In the genomic region with DNA sequence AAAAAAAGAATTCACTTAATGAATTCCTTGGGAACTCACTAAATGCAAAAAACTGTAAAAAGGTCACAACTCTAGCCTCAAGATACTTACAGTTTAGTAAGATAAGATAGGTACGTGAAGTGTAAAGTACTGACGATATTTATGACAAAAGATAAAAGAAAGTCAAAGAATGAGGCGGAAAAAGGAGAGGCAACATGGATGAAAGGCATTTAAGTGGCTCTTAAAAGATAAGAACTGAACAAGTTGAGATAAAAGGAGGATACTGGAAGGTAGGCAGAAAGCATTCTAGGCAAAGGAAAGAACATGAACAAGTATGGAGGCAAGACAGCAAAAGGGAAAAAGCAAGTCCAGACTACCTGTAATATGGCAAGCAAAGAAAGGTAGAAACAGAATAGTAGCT, we compare ENCODE assay signal across 16 cellular contexts. TPM values are rescaled to one million over a fixed set of nuclear protein-coding genes. Genes with fewer than 3 reads are reported as not detected.
DNase-seq lines count a peak whose midpoint lies in the region; ATAC-seq and TF ChIP-seq lines count a peak whose summit lies in the region.
"Had no signal": no experiment of that assay in that cellular context is flagged by ENCODE, and none has a peak within 500 bp of the region (broad histone marks: within the 10 kb centered on the region; RNA-seq: fewer than 3 reads in every experiment).

No MANE protein-coding gene starts in this region.

- H3K27ac ChIP-seq in left lung, result no peak overlapping the region
- H3K27ac ChIP-seq in suprapubic skin, result peak overlapping the region; percentile 40
- no peak overlapping the region for H3K27ac ChIP-seq in neuronal stem cell (replicated peaks; ENCODE audit: low read length)
- H3K27ac ChIP-seq: BLaER1 had no signal

- no peak overlapping the region for H2BK120ac ChIP-seq in neuronal stem cell (ENCODE audit: low read depth, low read length)

- H3K4me2 ChIP-seq in neuronal stem cell (ENCODE audit: insufficient read depth, low read length, poor library complexity, severe bottlenecking), result no peak overlapping the region
- H3K4me2 ChIP-seq: BLaER1 had no signal

- H2BK5ac ChIP-seq in neuronal stem cell (ENCODE audit: low read length), result no peak overlapping the region

- H3K18ac ChIP-seq in neuronal stem cell (ENCODE audit: low read length), result no peak overlapping the region

- no peak overlapping the region for H4K91ac ChIP-seq in neuronal stem cell (ENCODE audit: low read depth, low read length, poor library complexity)

- H2BK12ac ChIP-seq in neuronal stem cell (ENCODE audit: low read length), result no peak overlapping the region

- no peak overlapping the region for H2AFZ ChIP-seq in neuronal stem cell (ENCODE audit: low read length)

- no peak overlapping the region for H2BK15ac ChIP-seq in neuronal stem cell (ENCODE audit: low read length)

- peak overlapping the region; percentile 77 for H3K27ac Mint-ChIP-seq in Caco-2 (ENCODE audit: unreplicated experiment)
- peak overlapping the region; percentile 24 for H3K27ac Mint-ChIP-seq in activated T-helper 17 cell treated with anti-CD3 and anti-CD28 coated beads, Interleukin-2, amount 50 U/mL, for 72 hours
- H3K27ac Mint-ChIP-seq: CD4-positive, alpha-beta memory T cell had no signal

- H3K27me3 ChIP-seq in Caco-2 (replicated peaks; ENCODE audit: control insufficient read depth, insufficient read depth, low read length) (no peaks in the 10 kb centered on the region), left lung (no peaks in the 10 kb centered on the region), suprapubic skin (no peaks in the 10 kb centered on the region), neuronal stem cell (ENCODE audit: control insufficient read depth in 3 of 3, insufficient read depth in 3 of 3, low read depth in 1 of 3, low read length in 3 of 3) (no peaks in the 10 kb centered on the region)
- H3K27me3 ChIP-seq: BLaER1 had no signal

- CTCF ChIA-PET in Caco-2 (lab: Charles Lee), result no interaction called here

- H3K14ac ChIP-seq in neuronal stem cell (ENCODE audit: low read length), result no peak overlapping the region

- BruUV-seq in Caco-2 (replicated peaks; lab: Mats Ljungman, UMichigan), result no TSS peak

- H3K79me1 ChIP-seq in neuronal stem cell (ENCODE audit: low read depth, low read length), result peaks cover 2% of the 10 kb centered on the region

- peaks cover 8% of the 10 kb centered on the region for H3K4me1 Mint-ChIP-seq in Caco-2 (ENCODE audit: low read depth, unreplicated experiment)
- H3K4me1 Mint-ChIP-seq in activated T-helper 17 cell treated with anti-CD3 and anti-CD28 coated beads, Interleukin-2, amount 50 U/mL, for 72 hours, result peaks cover 20% of the 10 kb centered on the region

- DNase-seq in Caco-2 (peak in 1 of 2 experiments; percentile 21), left lung (no peak), suprapubic skin (ENCODE audit: low spot score in 2 of 2) (no peak), neuronal stem cell (ENCODE audit: low spot score) (no peak), foreskin melanocyte (no peak), GM20000 (ENCODE audit: low spot score) (no peak), DMS153 (lab: John Stamatoyannopoulos, UW) (no peak)
- DNase-seq: CD4-positive, alpha-beta memory T cell; MV-4-11; NCI-H187; NCI-H2107; NCI-H524 treated with DMSO at 0.1 percent for 48 hours; SHP77 had no signal

- POLR2A ChIA-PET in Caco-2 (lab: Charles Lee), result interaction anchor here (1.7 kb wide), 1 partner anchor 17 kb away, joined by 6 read pairs; a partner anchor contains a TSS

- H3K27me3 Mint-ChIP-seq in Caco-2 (ENCODE audit: insufficient read depth, unreplicated experiment), result no peaks in the 10 kb centered on the region
- H3K27me3 Mint-ChIP-seq in activated T-helper 17 cell treated with anti-CD3 and anti-CD28 coated beads, Interleukin-2, amount 50 U/mL, for 72 hours, result no peaks in the 10 kb centered on the region
- H3K27me3 Mint-ChIP-seq: CD4-positive, alpha-beta memory T cell had no signal

- no peak overlapping the region for H4K8ac ChIP-seq in neuronal stem cell (ENCODE audit: low read depth, low read length)

- H3K36me3 Mint-ChIP-seq in Caco-2 (ENCODE audit: insufficient read depth, unreplicated experiment), result peaks cover 18% of the 10 kb centered on the region
- peaks cover 86% of the 10 kb centered on the region for H3K36me3 Mint-ChIP-seq in activated T-helper 17 cell treated with anti-CD3 and anti-CD28 coated beads, Interleukin-2, amount 50 U/mL, for 72 hours (ENCODE audit: low read depth)

- WGBS in suprapubic skin, result 94% methylated on average over 3 of the region's 3 CpGs
- 100% methylated on average over 3 of the region's 3 CpGs; no CpG with 5 or more reads in 1 of the 2 donors for WGBS in neuronal stem cell (ENCODE audit: extremely low coverage in 2 of 2, insufficient read length in 2 of 2, insufficient replicate concordance in 1 of 2), 2 donors

- TF ChIP-seq EP300 in suprapubic skin (IDR thresholded peaks at IDR 0.05), result no peak

- H3K36me3 ChIP-seq in Caco-2 (ENCODE audit: control insufficient read depth, insufficient read depth, low read length), result no peaks in the 10 kb centered on the region
- peaks cover 0 to 74% of the 10 kb centered on the region in 2 donors for H3K36me3 ChIP-seq in left lung
- peaks cover 59% of the 10 kb centered on the region for H3K36me3 ChIP-seq in suprapubic skin
- H3K36me3 ChIP-seq in neuronal stem cell (replicated peaks in 1 of 2; ENCODE audit: control insufficient read depth in 2 of 2, insufficient read depth in 2 of 2, low read length in 2 of 2), result peaks cover 9 to 56% of the 10 kb centered on the region in 2 donors

- no peak overlapping the region for H3K4me3 ChIP-seq in Caco-2 (ENCODE audit: low read depth, low read length)
- no peak overlapping the region for H3K4me3 ChIP-seq in left lung
- no peak overlapping the region for H3K4me3 ChIP-seq in suprapubic skin
- no peak overlapping the region for H3K4me3 ChIP-seq in neuronal stem cell (ENCODE audit: low read length in 2 of 2)
- H3K4me3 ChIP-seq: BLaER1, K562 had no signal

- TF ChIP-seq POLR2A in suprapubic skin (IDR thresholded peaks at IDR 0.05), result no peak

- intact Hi-C loops in Caco-2 (cut with micrococcal nuclease; ENCODE audit: unreplicated experiment), result loop anchor here (2.0 to 5.0 kb wide), 2 partner anchors 13 to 60 kb away; no protein-coding TSS in a partner anchor
- intact Hi-C loops in left lung (cut with DNase I), result no loop called here

- H3K4me1 ChIP-seq in Caco-2 (peaks cover 36% of the 10 kb centered on the region), left lung (peaks cover 0 to 34% of the 10 kb centered on the region in 2 donors), suprapubic skin (peaks cover 19% of the 10 kb centered on the region), neuronal stem cell (ENCODE audit: control insufficient read depth in 2 of 2, insufficient read depth in 1 of 2, low read depth in 1 of 2, low read length in 2 of 2) (no peaks in the 10 kb centered on the region)

- no peak overlapping the region for H3K23ac ChIP-seq in neuronal stem cell (ENCODE audit: low read depth, low read length, poor library complexity)

- ATAC-seq in activated T-helper 17 cell treated with anti-CD3 and anti-CD28 coated beads, Interleukin-2, amount 50 U/mL, for 72 hours (replicated peaks), result no peak
- ATAC-seq in left lung, result peak; percentile 4

- peak overlapping the region; percentile 43 for H3K4me3 Mint-ChIP-seq in Caco-2 (ENCODE audit: unreplicated experiment)
- no peak overlapping the region for H3K4me3 Mint-ChIP-seq in activated T-helper 17 cell treated with anti-CD3 and anti-CD28 coated beads, Interleukin-2, amount 50 U/mL, for 72 hours
- H3K4me3 Mint-ChIP-seq: CD4-positive, alpha-beta memory T cell had no signal

- H3K9ac ChIP-seq in neuronal stem cell (ENCODE audit: low read depth, low read length, poor library complexity), result no peak overlapping the region
- H3K9ac ChIP-seq: BLaER1 had no signal

- H2AK5ac ChIP-seq in neuronal stem cell (ENCODE audit: low read depth, low read length), result no peak overlapping the region

- H3K9me3 ChIP-seq in Caco-2 (no peaks in the 10 kb centered on the region; the same call in 1 of the 2 replicates), left lung (no peaks in the 10 kb centered on the region), suprapubic skin (no peaks in the 10 kb centered on the region), neuronal stem cell (replicated peaks in 1 of 2; ENCODE audit: control insufficient read depth in 2 of 2, insufficient read depth in 1 of 2, low read depth in 1 of 2, low read length in 2 of 2) (no peaks in the 10 kb centered on the region)
- H3K9me3 ChIP-seq: BLaER1 had no signal

- H3K9me3 Mint-ChIP-seq in Caco-2 (ENCODE audit: unreplicated experiment), result no peaks in the 10 kb centered on the region
- no peaks in the 10 kb centered on the region for H3K9me3 Mint-ChIP-seq in activated T-helper 17 cell treated with anti-CD3 and anti-CD28 coated beads, Interleukin-2, amount 50 U/mL, for 72 hours
- H3K9me3 Mint-ChIP-seq: CD4-positive, alpha-beta memory T cell had no signal

- H3K4ac ChIP-seq in neuronal stem cell (ENCODE audit: low read length), result no peak overlapping the region

- TF ChIP-seq CTCF in Caco-2 (IDR thresholded peaks at IDR 0.05; ENCODE audit: insufficient read depth in 1 of 2, low read depth in 1 of 2, low read length in 1 of 2, severe bottlenecking in 1 of 2, unreplicated experiment in 1 of 2) (no peak), left lung (IDR thresholded peaks at IDR 0.05) (no peak), suprapubic skin (IDR thresholded peaks at IDR 0.05) (no peak), GM20000 (IDR thresholded peaks at IDR 0.05; ENCODE audit: extremely low read depth, missing control alignments) (no peak)

RNA-seq across cellular contexts. Expression of a gene that starts 16.9 kb away (rescaled TPM):
- total RNA-seq in Caco-2 (2022) (13.9 and 14.5 TPM in 2 replicates), left lung (10 to 100 TPM; 37.8 to 46.0 TPM), suprapubic skin (10 to 100 TPM; 33.1 to 55.5 (median 43.0) TPM)
- 10 to 100 TPM; 32.2 to 65.6 TPM for total RNA-seq in activated T-helper 17 cell treated with anti-CD3 and anti-CD28 coated beads, Interleukin-2, amount 50 U/mL, for 72 hours
- polyA plus RNA-seq in neuronal stem cell (2013, experiment 1 of 2), result 8.9 TPM
- polyA plus RNA-seq in neuronal stem cell (2013, experiment 2 of 2), result 8.5 TPM

RNA-seq across cellular contexts. Expression of a gene that starts 46.5 kb away (rescaled TPM):
- total RNA-seq in Caco-2 (2022), result 48.1 and 50.1 TPM in 2 replicates
- under 1 TPM; 0.37 to 0.80 TPM for total RNA-seq in activated T-helper 17 cell treated with anti-CD3 and anti-CD28 coated beads, Interleukin-2, amount 50 U/mL, for 72 hours
- total RNA-seq in left lung, result 10 to 100 TPM; 29.3 to 87.0 TPM
- total RNA-seq in suprapubic skin, result 100 to 1,000 TPM in 3 of 4 donors, 10 to 100 TPM in 1; 61.9 to 283 (median 228) TPM
- polyA plus RNA-seq in neuronal stem cell (2013, experiment 1 of 2), result 17.2 TPM
- 15.6 TPM for polyA plus RNA-seq in neuronal stem cell (2013, experiment 2 of 2)
- total RNA-seq: CD4-positive, alpha-beta memory T cell had no signal
- polyA plus RNA-seq: CD4-positive, alpha-beta memory T cell had no signal

Comparison
In these comparisons a context has a peak if more than half of its experiments do, and no peak if none do; other contexts are left out.
1. RNA of a gene that starts 46.5 kb away (total RNA-seq): 61.9 to 283 TPM in suprapubic skin, 29.3 to 87.0 TPM in left lung and 48.1 to 50.1 TPM in Caco-2; 0.37 to 0.80 TPM in activated T-helper 17 cell treated with anti-CD3 and anti-CD28 coated beads, Interleukin-2, amount 50 U/mL, for 72 hours; every median in the first group is over 10 times any median in the second.